3 cellular contexts compared by ENCODE assay signal in genomic region chr14:52043690-52044089, GRCh38.
TF ChIP-seq lines count a peak whose summit lies in the region.

No MANE protein-coding gene starts in this region.

TF ChIP-seq in A549, 52 proteins besides CTCF, POLR2A, EP300 and RAD21:
- TF ChIP-seq, protein P1, sequence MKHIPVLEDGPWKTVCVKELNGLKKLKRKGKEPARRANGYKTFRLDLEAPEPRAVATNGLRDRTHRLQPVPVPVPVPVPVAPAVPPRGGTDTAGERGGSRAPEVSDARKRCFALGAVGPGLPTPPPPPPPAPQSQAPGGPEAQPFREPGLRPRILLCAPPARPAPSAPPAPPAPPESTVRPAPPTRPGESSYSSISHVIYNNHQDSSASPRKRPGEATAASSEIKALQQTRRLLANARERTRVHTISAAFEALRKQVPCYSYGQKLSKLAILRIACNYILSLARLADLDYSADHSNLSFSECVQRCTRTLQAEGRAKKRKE (CRISPR knock-in tag; IDR thresholded peaks at IDR 0.05; ENCODE audit: low read depth) = no peak
- no peak for TF ChIP-seq HOXB13 (CRISPR knock-in tag; IDR thresholded peaks at IDR 0.05; ENCODE audit: low read depth)
- no peak for TF ChIP-seq CHD4 (IDR thresholded peaks at IDR 0.05; ENCODE audit: borderline replicate concordance)
- no peak for TF ChIP-seq ZC3H11A (IDR thresholded peaks at IDR 0.05)
- TF ChIP-seq SMC3 (IDR thresholded peaks at IDR 0.05) = peak; percentile 78
- TF ChIP-seq, protein P2, sequence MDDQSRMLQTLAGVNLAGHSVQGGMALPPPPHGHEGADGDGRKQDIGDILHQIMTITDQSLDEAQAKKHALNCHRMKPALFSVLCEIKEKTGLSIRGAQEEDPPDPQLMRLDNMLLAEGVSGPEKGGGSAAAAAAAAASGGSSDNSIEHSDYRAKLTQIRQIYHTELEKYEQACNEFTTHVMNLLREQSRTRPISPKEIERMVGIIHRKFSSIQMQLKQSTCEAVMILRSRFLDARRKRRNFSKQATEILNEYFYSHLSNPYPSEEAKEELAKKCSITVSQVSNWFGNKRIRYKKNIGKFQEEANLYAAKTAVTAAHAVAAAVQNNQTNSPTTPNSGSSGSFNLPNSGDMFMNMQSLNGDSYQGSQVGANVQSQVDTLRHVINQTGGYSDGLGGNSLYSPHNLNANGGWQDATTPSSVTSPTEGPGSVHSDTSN (IDR thresholded peaks at IDR 0.05) = no peak
- no peak for TF ChIP-seq RNF2 (IDR thresholded peaks at IDR 0.05; ENCODE audit: borderline replicate concordance, low read depth)
- no peak for TF ChIP-seq BHLHE40 (IDR thresholded peaks at IDR 0.05; ENCODE audit: low read depth, low read length)
- TF ChIP-seq, protein P3, sequence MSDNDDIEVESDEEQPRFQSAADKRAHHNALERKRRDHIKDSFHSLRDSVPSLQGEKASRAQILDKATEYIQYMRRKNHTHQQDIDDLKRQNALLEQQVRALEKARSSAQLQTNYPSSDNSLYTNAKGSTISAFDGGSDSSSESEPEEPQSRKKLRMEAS (IDR thresholded peaks at IDR 0.05) = peak; percentile 20; the same call in 1 of the 2 replicates
- TF ChIP-seq MAZ (IDR thresholded peaks at IDR 0.05; ENCODE audit: borderline replicate concordance, low read depth, low read length) = no peak
- TF ChIP-seq NR3C1 (IDR thresholded peaks at IDR 0.05) = no peak
- no peak for TF ChIP-seq HMGXB4 (CRISPR knock-in tag; IDR thresholded peaks at IDR 0.05; ENCODE audit: borderline replicate concordance)
- no peak for TF ChIP-seq FOSB (CRISPR knock-in tag; IDR thresholded peaks at IDR 0.05)
- TF ChIP-seq CHD2 (IDR thresholded peaks at IDR 0.05; ENCODE audit: low read length, partially characterized antibody) = no peak
- no peak for TF ChIP-seq GATA3 (IDR thresholded peaks at IDR 0.05; ENCODE audit: borderline replicate concordance)
- no peak for TF ChIP-seq HOXA7 (CRISPR knock-in tag; IDR thresholded peaks at IDR 0.05)

TF ChIP-seq in GM12891, 5 proteins besides CTCF, POLR2A, EP300 and RAD21:
- no peak for TF ChIP-seq POU2F2 (IDR thresholded peaks at IDR 0.05; ENCODE audit: low read depth, low read length)
- TF ChIP-seq SPI1 (IDR thresholded peaks at IDR 0.05; ENCODE audit: low read depth, low read length) = no peak
- TF ChIP-seq PAX5 (IDR thresholded peaks at IDR 0.05; ENCODE audit: insufficient read depth, low read length, severe bottlenecking) = no peak
- no peak for TF ChIP-seq POLR2AphosphoS5 (IDR thresholded peaks at IDR 0.05; ENCODE audit: low read depth, low read length)

TF ChIP-seq in GM12878, 131 proteins besides CTCF, POLR2A, EP300 and RAD21:
- TF ChIP-seq SMC3 (IDR thresholded peaks at IDR 0.05; ENCODE audit: borderline replicate concordance, low read length) (peak; percentile 52), PML (IDR thresholded peaks at IDR 0.05; ENCODE audit: low read length) (no peak)
